8 cellular contexts compared by ENCODE assay signal in genomic region chr11:77994434-77995362, GRCh38. TPM values are rescaled to one million over a fixed set of nuclear protein-coding genes. Genes with fewer than 3 reads are reported as not detected.
A peak's percentile ranks its signal among the peaks of the same experiment; 100 is the strongest.
DNase-seq lines count a peak whose midpoint lies in the region; ATAC-seq and TF ChIP-seq lines count a peak whose summit lies in the region.

TSS of gene INTS4 (minus strand) at chr11:77994668. CDS start at chr11:77994643, 25 bp downstream.

- no peaks in the 10 kb centered on the region for H3K36me3 Mint-ChIP-seq in neural progenitor cell

- CTCF ChIA-PET in HEK293T (lab: Yijun Ruan, JAX): interaction anchor here (0.5 to 0.7 kb wide), 2 partner anchors 24 to 26 kb away, joined by 3 to 4 read pairs; no protein-coding TSS in a partner anchor

- peak within 1 kb of the TSS; percentile 84 for H3K4me2 ChIP-seq in neural progenitor cell

- peaks cover 27% of the 10 kb centered on the region for H3K79me2 ChIP-seq in neural progenitor cell (ENCODE audit: low read depth)

- peak; percentile 97 for ATAC-seq in foreskin keratinocyte

- in situ Hi-C loops in SK-MEL-5 (cut with HindIII; ENCODE audit: low pct_unique_long_range_greater_than_20kb, low sequenced_read_pairs): no loop called here

- H3K27me3 ChIP-seq in foreskin keratinocyte (no peaks in the 10 kb centered on the region), neural progenitor cell (no peaks in the 10 kb centered on the region)

- peak within 1 kb of the TSS; percentile 95 for H2AFZ ChIP-seq in neural progenitor cell (replicated peaks)

- H3K4me1 Mint-ChIP-seq in neural progenitor cell: peaks cover 21% of the 10 kb centered on the region

- TF ChIP-seq CTCF in foreskin keratinocyte (conservative IDR thresholded peaks at IDR 0.05) (peak; percentile 3), neural progenitor cell (IDR thresholded peaks at IDR 0.05) (no peak)

- peak within 1 kb of the TSS; percentile 90 for H3K9ac ChIP-seq in neural progenitor cell

- DNase-seq in GM03348 (ENCODE audit: low spot score): peak; percentile 97
- peak; percentile 94 for DNase-seq in HEK293T (ENCODE audit: extremely low spot score)
- peak; percentile 100 for DNase-seq in MV-4-11 (lab: John Stamatoyannopoulos, UW)
- DNase-seq in SK-MEL-5 (ENCODE audit: low read depth, low spot score): peak; percentile 99
- DNase-seq in activated naive CD4-positive, alpha-beta T cell treated with Interleukin-2 at 50 U/mL for 16 hours: peak; percentile 98
- DNase-seq in foreskin keratinocyte: peak; percentile 99 to 100
- peak; percentile 100 for DNase-seq in neural progenitor cell (ENCODE audit: low spot score)
- DNase-seq in stromal cell of bone marrow (ENCODE audit: low read depth): peak; percentile 100

- peaks cover 9% of the 10 kb centered on the region for H3F3A ChIP-seq in neural progenitor cell (ENCODE audit: low read depth)

- H3K36me3 ChIP-seq in neural progenitor cell: no peaks in the 10 kb centered on the region

- no peaks in the 10 kb centered on the region for H3K9me3 Mint-ChIP-seq in neural progenitor cell

- H3K4me1 ChIP-seq in foreskin keratinocyte (no peaks in the 10 kb centered on the region), neural progenitor cell (peaks cover 7% of the 10 kb centered on the region)

- peak within 1 kb of the TSS; percentile 94 for H3K4me3 ChIP-seq in neural progenitor cell

- POLR2A ChIA-PET in HEK293T (lab: Yijun Ruan, JAX): interaction anchor here (0.7 to 2.3 kb wide), 21 partner anchors 13 to 357 kb away, joined by 3 to 20 read pairs (median 5); partner anchors contain the start of genes AAMDC, ALG8, CLNS1A and NDUFC2

- peaks cover 4% of the 10 kb centered on the region for H4K20me1 ChIP-seq in neural progenitor cell (ENCODE audit: low read depth)

- no peaks in the 10 kb centered on the region for H3K9me3 ChIP-seq in neural progenitor cell (ENCODE audit: low read depth)

- H3K27ac ChIP-seq in foreskin keratinocyte (peak within 1 kb of the TSS; percentile 50), neural progenitor cell (peak within 1 kb of the TSS; percentile 56)

- no peaks in the 10 kb centered on the region for H3K27me3 Mint-ChIP-seq in neural progenitor cell (ENCODE audit: insufficient read depth, low read depth)

- H3K4me3 Mint-ChIP-seq in neural progenitor cell: peak within 1 kb of the TSS; percentile 99

- peak within 1 kb of the TSS; percentile 92 for H3K27ac Mint-ChIP-seq in neural progenitor cell

TF ChIP-seq in HEK293T, 16 proteins besides CTCF, POLR2A, EP300 and RAD21:
- TF ChIP-seq HDGF (IDR thresholded peaks at IDR 0.05; ENCODE audit: borderline replicate concordance) (no peak), FOXA1 (IDR thresholded peaks at IDR 0.05) (no peak), LEF1 (IDR thresholded peaks at IDR 0.05; ENCODE audit: borderline replicate concordance) (no peak), NFRKB (IDR thresholded peaks at IDR 0.05) (no peak), FOXK2 (IDR thresholded peaks at IDR 0.05) (no peak), ARNT (IDR thresholded peaks at IDR 0.05) (no peak), TARDBP (IDR thresholded peaks at IDR 0.05) (no peak), FOXM1 (IDR thresholded peaks at IDR 0.05; ENCODE audit: borderline replicate concordance) (peak; percentile 80; the same call in 1 of the 2 replicates), PKNOX1 (IDR thresholded peaks at IDR 0.05) (peak; percentile 98), BHLHE40 (IDR thresholded peaks at IDR 0.05; ENCODE audit: borderline replicate concordance) (no peak), SUZ12 (IDR thresholded peaks at IDR 0.05) (no peak), L3MBTL2 (conservative IDR thresholded peaks at IDR 0.05) (peak; percentile 75), SP1 (IDR thresholded peaks at IDR 0.05) (no peak), ZNF384 (IDR thresholded peaks at IDR 0.05) (peak; percentile 69), CTBP1 (IDR thresholded peaks at IDR 0.05; ENCODE audit: borderline replicate concordance) (no peak), ELF4 (IDR thresholded peaks at IDR 0.05) (peak; percentile 58; the same call in 1 of the 2 replicates)

RNA-seq across cellular contexts. Expression of gene INTS4, which starts in this region (rescaled TPM):
- total RNA-seq in SK-MEL-5 (2014; rRNA removed; shearing (Covaris generic)): 28.7 and 30.3 TPM in 2 replicates
- polyA plus RNA-seq in SK-MEL-5 (2015; cell fraction: cytosol; rRNA removed): 16.9 and 18.6 TPM in 2 replicates
- 82.7 and 93.3 TPM in 2 replicates for polyA plus RNA-seq in SK-MEL-5 (2015; cell fraction: nucleus; rRNA removed)
- 24.4 and 24.9 TPM in 2 replicates for total RNA-seq in foreskin keratinocyte
- 18.7 and 20.2 TPM in 2 replicates for polyA plus RNA-seq in foreskin keratinocyte
- total RNA-seq in neural progenitor cell (ENCODE audit: low replicate concordance): 48.0 and 61.5 TPM in 2 replicates

Comparison
In these comparisons a context has a peak if more than half of its experiments do, and no peak if none do; other contexts are left out.
1. Peak in every context shown above with its lines: DNase-seq, ATAC-seq, H3K4me3 ChIP-seq and H3K27ac ChIP-seq.